ENCODE assay signal across 8 cellular contexts in genomic region chr16:2135703-2136490, GRCh38. TPM values are rescaled to one million over a fixed set of nuclear protein-coding genes. Genes with fewer than 3 reads are reported as not detected.
A peak's percentile ranks its signal among the peaks of the same experiment; 100 is the strongest.
DNase-seq lines count a peak whose midpoint lies in the region; ATAC-seq and TF ChIP-seq lines count a peak whose summit lies in the region.
"Not testable (repeated sequence)": the region's sequence is repeated elsewhere in the genome, so short reads cannot be mapped to it uniquely, and the experiment has no call there.

Gene PKD1, minus strand, starts transcription at chr16:2135898. Its CDS starts 209 bp downstream, at chr16:2135689.

- peaks cover 11% of the 10 kb centered on the region for H3K4me1 Mint-ChIP-seq in activated CD8-positive, alpha-beta T cell treated with anti-CD3 and anti-CD28 coated beads, Interleukin-2, amount 10 ng/mL, durations not matched to agents 7 days and 5 days (ENCODE audit: low read depth)
- H3K4me1 Mint-ChIP-seq in chondrocyte (ENCODE audit: low read depth): peaks cover 10% of the 10 kb centered on the region

- H3K27me3 ChIP-seq in iPS-20b (ENCODE audit: insufficient read depth, low read length); thyroid gland: not testable (repeated sequence)

- peak within 1 kb of the TSS; percentile 95 for H3K27ac Mint-ChIP-seq in activated CD8-positive, alpha-beta T cell treated with anti-CD3 and anti-CD28 coated beads, Interleukin-2, amount 10 ng/mL, durations not matched to agents 7 days and 5 days
- peak within 1 kb of the TSS; percentile 98 for H3K27ac Mint-ChIP-seq in chondrocyte (ENCODE audit: unreplicated experiment)

- H3K27ac ChIP-seq in OCI-LY7 (ENCODE audit: low read depth, low read length, poor library complexity, severe bottlenecking); iPS-20b (ENCODE audit: low read length): not testable (repeated sequence)
- peak within 1 kb of the TSS in 1 of 3 donors; percentile 41 for H3K27ac ChIP-seq in thyroid gland

- not testable (repeated sequence) for H3K36me3 Mint-ChIP-seq in activated CD8-positive, alpha-beta T cell treated with anti-CD3 and anti-CD28 coated beads, Interleukin-2, amount 10 ng/mL, durations not matched to agents 7 days and 5 days (ENCODE audit: low read depth); chondrocyte (ENCODE audit: low read depth)

- DNase-seq in G401 (ENCODE audit: low spot score): peak; percentile 93
- DNase-seq in LHCN-M2 (ENCODE audit: low read depth): peak; percentile 89
- peak; percentile 93 for DNase-seq in OCI-LY7 (ENCODE audit: low spot score)
- peak; percentile 98 for DNase-seq in activated CD8-positive, alpha-beta T cell treated with anti-CD3 and anti-CD28 coated beads, Interleukin-2, amount 10 ng/mL, durations not matched to agents 7 days and 5 days
- DNase-seq in chondrocyte (ENCODE audit: low spot score): peak; percentile 99
- peak; percentile 94 for DNase-seq in retina
- peak; percentile 99 for DNase-seq in thyroid gland

- not testable (repeated sequence) for TF ChIP-seq CTCF in OCI-LY7 (conservative IDR thresholded peaks at IDR 0.05; ENCODE audit: low read length); chondrocyte (IDR thresholded peaks at IDR 0.05); thyroid gland (IDR thresholded peaks at IDR 0.05)

- H3K4me2 ChIP-seq in OCI-LY7 (ENCODE audit: low read length): peak within 1 kb of the TSS; percentile 76

- in situ Hi-C loops in G401 (cut with HindIII; ENCODE audit: low sequenced_read_pairs): not testable (repeated sequence)

- H3K36me3 ChIP-seq in OCI-LY7 (ENCODE audit: insufficient read depth, low read length); iPS-20b (ENCODE audit: insufficient read depth, low read depth, low read length); thyroid gland: not testable (repeated sequence)

- not testable (repeated sequence) for H3K27me3 Mint-ChIP-seq in activated CD8-positive, alpha-beta T cell treated with anti-CD3 and anti-CD28 coated beads, Interleukin-2, amount 10 ng/mL, durations not matched to agents 7 days and 5 days (ENCODE audit: low read depth); chondrocyte (ENCODE audit: low read depth)

- WGBS in thyroid gland, 2 donors: 0% methylated on average over 10 to 20 of the region's 94 CpGs

- BruUV-seq in OCI-LY7 (replicated peaks; lab: Mats Ljungman, UMichigan): not testable (repeated sequence)

- peak; percentile 95 for ATAC-seq in activated CD8-positive, alpha-beta T cell treated with anti-CD3 and anti-CD28 coated beads, Interleukin-2, amount 10 ng/mL, durations not matched to agents 7 days and 5 days

- peak within 1 kb of the TSS; percentile 70 for H3K4me3 ChIP-seq in OCI-LY7 (ENCODE audit: low read depth, low read length, poor library complexity, severe bottlenecking)
- peak within 1 kb of the TSS; percentile 63 for H3K4me3 ChIP-seq in iPS-20b (ENCODE audit: low read length)
- peak within 1 kb of the TSS in 2 of 3 donors; percentile 44 to 45 for H3K4me3 ChIP-seq in thyroid gland (replicated peaks in 1 of 3)

- H3K9me2 ChIP-seq in OCI-LY7 (ENCODE audit: insufficient read depth, low read length): not testable (repeated sequence)

- POLR2A ChIA-PET in OCI-LY7 (lab: Charles Lee): not testable (repeated sequence)
- POLR2A ChIA-PET in activated CD8-positive, alpha-beta T cell treated with anti-CD3 and anti-CD28 coated beads, Interleukin-2, amount 10 ng/mL, durations not matched to agents 7 days and 5 days (lab: Charles Lee): interaction anchor here (1.3 to 1.5 kb wide), 2 partner anchors 16 to 19 kb away, joined by 4 to 6 read pairs; partner anchors contain the start of gene TRAF7

- intact Hi-C loops in OCI-LY7 (cut with micrococcal nuclease; ENCODE audit: unreplicated experiment); thyroid gland (cut with DNase I): not testable (repeated sequence)

- H3K4me3 Mint-ChIP-seq in activated CD8-positive, alpha-beta T cell treated with anti-CD3 and anti-CD28 coated beads, Interleukin-2, amount 10 ng/mL, durations not matched to agents 7 days and 5 days: peak within 1 kb of the TSS; percentile 91
- H3K4me3 Mint-ChIP-seq in chondrocyte (ENCODE audit: unreplicated experiment): peak within 1 kb of the TSS; percentile 84

- not testable (repeated sequence) for H3K9me3 ChIP-seq in OCI-LY7 (ENCODE audit: low read length); iPS-20b (ENCODE audit: insufficient read depth, low read depth, low read length); thyroid gland

- not testable (repeated sequence) for H4K20me1 ChIP-seq in OCI-LY7 (ENCODE audit: insufficient read depth, low read length)

- peak within 1 kb of the TSS; percentile 61; the same call in 1 of the 2 replicates for H2AFZ ChIP-seq in OCI-LY7 (ENCODE audit: low read length)

- not testable (repeated sequence) for H3K79me2 ChIP-seq in OCI-LY7 (ENCODE audit: insufficient read depth, low read depth, low read length)

- CTCF ChIA-PET in OCI-LY7 (lab: Charles Lee; ENCODE audit: unreplicated experiment): not testable (repeated sequence)
- CTCF ChIA-PET in activated CD8-positive, alpha-beta T cell treated with anti-CD3 and anti-CD28 coated beads, Interleukin-2, amount 10 ng/mL, durations not matched to agents 7 days and 5 days (lab: Charles Lee): interaction anchor here (0.6 to 2.1 kb wide), 5 partner anchors 12 to 377 kb away, joined by 3 to 13 read pairs (median 8); partner anchors contain the start of gene TRAF7

- H3K4me1 ChIP-seq in OCI-LY7 (ENCODE audit: insufficient read depth, low read length, poor library complexity, severe bottlenecking); iPS-20b (ENCODE audit: insufficient read depth, low read length); thyroid gland: not testable (repeated sequence)

- peak in 1 of 2 donors; percentile 69 for TF ChIP-seq POLR2A in thyroid gland (IDR thresholded peaks at IDR 0.05)

- not testable (repeated sequence) for H3K9me3 Mint-ChIP-seq in activated CD8-positive, alpha-beta T cell treated with anti-CD3 and anti-CD28 coated beads, Interleukin-2, amount 10 ng/mL, durations not matched to agents 7 days and 5 days (ENCODE audit: insufficient read depth); chondrocyte (ENCODE audit: low read depth)

- H3K9ac ChIP-seq in iPS-20b (ENCODE audit: low read depth, low read length): not testable (repeated sequence)

RNA-seq across cellular contexts. Expression of gene PKD1, which starts in this region (rescaled TPM):
- total RNA-seq in G401 (2014; rRNA removed; shearing (Covaris generic)): 42.0 and 113 TPM in 2 replicates
- 83.5 and 99.2 TPM in 2 replicates for total RNA-seq in LHCN-M2 (2014; rRNA removed)
- 30.2 TPM for polyA plus RNA-seq in LHCN-M2 (2012)
- total RNA-seq in OCI-LY7 (2014; rRNA removed; shearing (Covaris generic)): 76.5 and 87.4 TPM in 2 replicates
- total RNA-seq in OCI-LY7 (2022): 112 and 129 TPM in 2 replicates
- 10 to 100 TPM; 66.0 to 76.6 TPM for total RNA-seq in activated CD8-positive, alpha-beta T cell treated with anti-CD3 and anti-CD28 coated beads, Interleukin-2, amount 10 ng/mL, durations not matched to agents 7 days and 5 days
- total RNA-seq in chondrocyte: 131 to 230 TPM (median 216 TPM) in 3 replicates
- 100 to 1,000 TPM in 1 of 4 donors, 10 to 100 TPM in 3; 66.9 to 153 (median 87.7) TPM for total RNA-seq in thyroid gland
